In the genomic region with DNA sequence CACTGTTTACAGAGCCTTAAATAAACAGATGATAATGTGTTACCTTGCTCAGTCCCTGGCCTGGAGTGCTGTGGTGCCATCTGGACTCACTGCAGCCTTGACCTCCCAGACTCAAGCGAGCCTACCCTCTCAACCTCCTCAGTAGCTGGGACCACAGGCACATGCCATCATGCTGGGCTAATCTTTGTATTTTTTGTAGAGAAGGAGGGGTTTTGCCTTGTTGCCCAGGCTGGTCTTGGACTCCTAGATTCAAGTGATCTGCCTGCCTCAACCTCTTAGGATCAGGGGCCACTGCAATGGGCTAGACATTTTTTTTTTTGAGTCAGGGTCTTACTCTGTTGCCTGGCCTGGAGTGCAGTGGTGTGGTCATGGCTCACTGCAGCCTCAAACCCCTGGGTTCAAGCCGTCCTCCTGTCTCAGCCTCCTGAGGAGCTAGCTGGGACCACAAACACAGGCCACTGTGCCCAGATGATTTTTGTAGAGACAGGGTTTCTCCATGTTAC, we compare ENCODE assay signal across 1 cellular context.
TF ChIP-seq lines count a peak whose summit lies in the region.

No MANE protein-coding gene starts in this region.

TF ChIP-seq in HepG2, 621 proteins besides CTCF, POLR2A, EP300 and RAD21 (continued from another document and continues in another):
- TF ChIP-seq PRDM15 (CRISPR knock-in tag; IDR thresholded peaks at IDR 0.05) (no peak), HNRNPL (IDR thresholded peaks at IDR 0.05; ENCODE audit: low read depth, low read length) (no peak), ZBTB42 (CRISPR knock-in tag; IDR thresholded peaks at IDR 0.05) (peak; percentile 39; the same call in 1 of the 2 replicates), ZNF703 (CRISPR knock-in tag; IDR thresholded peaks at IDR 0.05; ENCODE audit: borderline replicate concordance) (no peak; the same call in 1 of the 2 replicates), PITX1 (CRISPR knock-in tag; IDR thresholded peaks at IDR 0.05) (peak; percentile 93), ZMYM2 (CRISPR knock-in tag; IDR thresholded peaks at IDR 0.05) (0 out of 2 replicates have a peak, but pooled peaks have one; percentile 19), JUND (CRISPR knock-in tag; IDR thresholded peaks at IDR 0.05) (peak; percentile 77; the same call in 1 of the 2 replicates), ZNF614 (CRISPR knock-in tag; IDR thresholded peaks at IDR 0.05; ENCODE audit: borderline replicate concordance) (peak; percentile 97), DMAP1 (CRISPR knock-in tag; IDR thresholded peaks at IDR 0.05) (peak; percentile 84), PHF8 (CRISPR knock-in tag; IDR thresholded peaks at IDR 0.05) (no peak; the same call in 1 of the 2 replicates), NFKBIZ (CRISPR knock-in tag; IDR thresholded peaks at IDR 0.05) (peak; percentile 79; the same call in 1 of the 2 replicates), ZMAT5 (CRISPR knock-in tag; IDR thresholded peaks at IDR 0.05; ENCODE audit: borderline replicate concordance, low read depth) (no peak), MIER2 (CRISPR knock-in tag; IDR thresholded peaks at IDR 0.05) (0 out of 2 replicates have a peak, but pooled peaks have one; percentile 37), ZIK1 (CRISPR knock-in tag; IDR thresholded peaks at IDR 0.05; ENCODE audit: borderline replicate concordance, low read depth) (no peak), RXRB (CRISPR knock-in tag; IDR thresholded peaks at IDR 0.05; ENCODE audit: borderline replicate concordance) (peak; percentile 97), MXD3 (CRISPR knock-in tag; IDR thresholded peaks at IDR 0.05) (no peak), ZFP36L1 (CRISPR knock-in tag; IDR thresholded peaks at IDR 0.05) (peak; percentile 96), KLF15 (CRISPR knock-in tag; IDR thresholded peaks at IDR 0.05; ENCODE audit: borderline replicate concordance) (no peak), BRCA1 (CRISPR knock-in tag; IDR thresholded peaks at IDR 0.05) (no peak), ZFX (CRISPR knock-in tag; IDR thresholded peaks at IDR 0.05; ENCODE audit: low read depth) (peak; percentile 81), ZKSCAN5 (CRISPR knock-in tag; IDR thresholded peaks at IDR 0.05) (no peak), ZFP90 (CRISPR knock-in tag; IDR thresholded peaks at IDR 0.05; ENCODE audit: borderline replicate concordance) (no peak), ZNF343 (CRISPR knock-in tag; IDR thresholded peaks at IDR 0.05) (peak; percentile 25; the same call in 1 of the 2 replicates), ELF1 (CRISPR knock-in tag; IDR thresholded peaks at IDR 0.05) (peak; percentile 17; the same call in 1 of the 2 replicates), ATF7-NPFF (CRISPR knock-in tag; IDR thresholded peaks at IDR 0.05; ENCODE audit: low read depth) (peak; percentile 67; the same call in 1 of the 2 replicates), ZMYM3 (CRISPR knock-in tag; IDR thresholded peaks at IDR 0.05) (peak; percentile 93), SRSF4 (IDR thresholded peaks at IDR 0.05; ENCODE audit: low read depth, low read length, poor library complexity, severe bottlenecking) (no peak), CHD2 (IDR thresholded peaks at IDR 0.05; ENCODE audit: low read depth, low read length) (no peak), NFE2 (CRISPR knock-in tag; IDR thresholded peaks at IDR 0.05) (no peak), ZNF335 (CRISPR knock-in tag; IDR thresholded peaks at IDR 0.05) (peak; percentile 47; the same call in 1 of the 2 replicates), ZNF775 (CRISPR knock-in tag; IDR thresholded peaks at IDR 0.05; ENCODE audit: borderline replicate concordance) (0 out of 2 replicates have a peak, but pooled peaks have one; percentile 21), HNF4A (CRISPR knock-in tag; IDR thresholded peaks at IDR 0.05) (peak; percentile 95), SOX6 (IDR thresholded peaks at IDR 0.05) (no peak), SOX6 (CRISPR knock-in tag; IDR thresholded peaks at IDR 0.05) (peak; percentile 92), MED13 (CRISPR knock-in tag; IDR thresholded peaks at IDR 0.05) (0 out of 2 replicates have a peak, but pooled peaks have one; percentile 55), ZNF776 (CRISPR knock-in tag; IDR thresholded peaks at IDR 0.05) (no peak), FOXA1 (IDR thresholded peaks at IDR 0.05) (peak; percentile 97), FOXA1 (CRISPR knock-in tag; IDR thresholded peaks at IDR 0.05) (peak; percentile 99), PHF20 (CRISPR knock-in tag; IDR thresholded peaks at IDR 0.05) (no peak), ZBTB44 (CRISPR knock-in tag; IDR thresholded peaks at IDR 0.05) (no peak), ZBTB7A (CRISPR knock-in tag; IDR thresholded peaks at IDR 0.05) (peak; percentile 97), ZNF670 (CRISPR knock-in tag; IDR thresholded peaks at IDR 0.05; ENCODE audit: borderline replicate concordance) (no peak), NCOR1 (IDR thresholded peaks at IDR 0.05; ENCODE audit: borderline replicate concordance, low read length) (peak; percentile 74; the same call in 1 of the 2 replicates), TCF12 (IDR thresholded peaks at IDR 0.05) (no peak), TCF12 (CRISPR knock-in tag; IDR thresholded peaks at IDR 0.05) (peak; percentile 87), TCF7L2 (IDR thresholded peaks at IDR 0.05; ENCODE audit: low read depth, low read length) (no peak)
- TF ChIP-seq, protein P1, sequence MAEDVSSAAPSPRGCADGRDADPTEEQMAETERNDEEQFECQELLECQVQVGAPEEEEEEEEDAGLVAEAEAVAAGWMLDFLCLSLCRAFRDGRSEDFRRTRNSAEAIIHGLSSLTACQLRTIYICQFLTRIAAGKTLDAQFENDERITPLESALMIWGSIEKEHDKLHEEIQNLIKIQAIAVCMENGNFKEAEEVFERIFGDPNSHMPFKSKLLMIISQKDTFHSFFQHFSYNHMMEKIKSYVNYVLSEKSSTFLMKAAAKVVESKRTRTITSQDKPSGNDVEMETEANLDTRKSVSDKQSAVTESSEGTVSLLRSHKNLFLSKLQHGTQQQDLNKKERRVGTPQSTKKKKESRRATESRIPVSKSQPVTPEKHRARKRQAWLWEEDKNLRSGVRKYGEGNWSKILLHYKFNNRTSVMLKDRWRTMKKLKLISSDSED (CRISPR knock-in tag; IDR thresholded peaks at IDR 0.05), result 0 out of 2 replicates have a peak, but pooled peaks have one; percentile 38
- TF ChIP-seq, protein P2, sequence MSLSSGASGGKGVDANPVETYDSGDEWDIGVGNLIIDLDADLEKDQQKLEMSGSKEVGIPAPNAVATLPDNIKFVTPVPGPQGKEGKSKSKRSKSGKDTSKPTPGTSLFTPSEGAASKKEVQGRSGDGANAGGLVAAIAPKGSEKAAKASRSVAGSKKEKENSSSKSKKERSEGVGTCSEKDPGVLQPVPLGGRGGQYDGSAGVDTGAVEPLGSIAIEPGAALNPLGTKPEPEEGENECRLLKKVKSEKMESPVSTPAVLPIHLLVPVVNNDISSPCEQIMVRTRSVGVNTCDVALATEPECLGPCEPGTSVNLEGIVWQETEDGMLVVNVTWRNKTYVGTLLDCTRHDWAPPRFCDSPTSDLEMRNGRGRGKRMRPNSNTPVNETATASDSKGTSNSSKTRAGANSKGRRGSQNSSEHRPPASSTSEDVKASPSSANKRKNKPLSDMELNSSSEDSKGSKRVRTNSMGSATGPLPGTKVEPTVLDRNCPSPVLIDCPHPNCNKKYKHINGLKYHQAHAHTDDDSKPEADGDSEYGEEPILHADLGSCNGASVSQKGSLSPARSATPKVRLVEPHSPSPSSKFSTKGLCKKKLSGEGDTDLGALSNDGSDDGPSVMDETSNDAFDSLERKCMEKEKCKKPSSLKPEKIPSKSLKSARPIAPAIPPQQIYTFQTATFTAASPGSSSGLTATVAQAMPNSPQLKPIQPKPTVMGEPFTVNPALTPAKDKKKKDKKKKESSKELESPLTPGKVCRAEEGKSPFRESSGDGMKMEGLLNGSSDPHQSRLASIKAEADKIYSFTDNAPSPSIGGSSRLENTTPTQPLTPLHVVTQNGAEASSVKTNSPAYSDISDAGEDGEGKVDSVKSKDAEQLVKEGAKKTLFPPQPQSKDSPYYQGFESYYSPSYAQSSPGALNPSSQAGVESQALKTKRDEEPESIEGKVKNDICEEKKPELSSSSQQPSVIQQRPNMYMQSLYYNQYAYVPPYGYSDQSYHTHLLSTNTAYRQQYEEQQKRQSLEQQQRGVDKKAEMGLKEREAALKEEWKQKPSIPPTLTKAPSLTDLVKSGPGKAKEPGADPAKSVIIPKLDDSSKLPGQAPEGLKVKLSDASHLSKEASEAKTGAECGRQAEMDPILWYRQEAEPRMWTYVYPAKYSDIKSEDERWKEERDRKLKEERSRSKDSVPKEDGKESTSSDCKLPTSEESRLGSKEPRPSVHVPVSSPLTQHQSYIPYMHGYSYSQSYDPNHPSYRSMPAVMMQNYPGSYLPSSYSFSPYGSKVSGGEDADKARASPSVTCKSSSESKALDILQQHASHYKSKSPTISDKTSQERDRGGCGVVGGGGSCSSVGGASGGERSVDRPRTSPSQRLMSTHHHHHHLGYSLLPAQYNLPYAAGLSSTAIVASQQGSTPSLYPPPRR (CRISPR knock-in tag; IDR thresholded peaks at IDR 0.05; ENCODE audit: borderline replicate concordance), result peak; percentile 93
- TF ChIP-seq, protein P3, sequence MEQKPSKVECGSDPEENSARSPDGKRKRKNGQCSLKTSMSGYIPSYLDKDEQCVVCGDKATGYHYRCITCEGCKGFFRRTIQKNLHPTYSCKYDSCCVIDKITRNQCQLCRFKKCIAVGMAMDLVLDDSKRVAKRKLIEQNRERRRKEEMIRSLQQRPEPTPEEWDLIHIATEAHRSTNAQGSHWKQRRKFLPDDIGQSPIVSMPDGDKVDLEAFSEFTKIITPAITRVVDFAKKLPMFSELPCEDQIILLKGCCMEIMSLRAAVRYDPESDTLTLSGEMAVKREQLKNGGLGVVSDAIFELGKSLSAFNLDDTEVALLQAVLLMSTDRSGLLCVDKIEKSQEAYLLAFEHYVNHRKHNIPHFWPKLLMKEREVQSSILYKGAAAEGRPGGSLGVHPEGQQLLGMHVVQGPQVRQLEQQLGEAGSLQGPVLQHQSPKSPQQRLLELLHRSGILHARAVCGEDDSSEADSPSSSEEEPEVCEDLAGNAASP (CRISPR knock-in tag; IDR thresholded peaks at IDR 0.05; ENCODE audit: borderline replicate concordance), result peak; percentile 97
- TF ChIP-seq, protein P4, sequence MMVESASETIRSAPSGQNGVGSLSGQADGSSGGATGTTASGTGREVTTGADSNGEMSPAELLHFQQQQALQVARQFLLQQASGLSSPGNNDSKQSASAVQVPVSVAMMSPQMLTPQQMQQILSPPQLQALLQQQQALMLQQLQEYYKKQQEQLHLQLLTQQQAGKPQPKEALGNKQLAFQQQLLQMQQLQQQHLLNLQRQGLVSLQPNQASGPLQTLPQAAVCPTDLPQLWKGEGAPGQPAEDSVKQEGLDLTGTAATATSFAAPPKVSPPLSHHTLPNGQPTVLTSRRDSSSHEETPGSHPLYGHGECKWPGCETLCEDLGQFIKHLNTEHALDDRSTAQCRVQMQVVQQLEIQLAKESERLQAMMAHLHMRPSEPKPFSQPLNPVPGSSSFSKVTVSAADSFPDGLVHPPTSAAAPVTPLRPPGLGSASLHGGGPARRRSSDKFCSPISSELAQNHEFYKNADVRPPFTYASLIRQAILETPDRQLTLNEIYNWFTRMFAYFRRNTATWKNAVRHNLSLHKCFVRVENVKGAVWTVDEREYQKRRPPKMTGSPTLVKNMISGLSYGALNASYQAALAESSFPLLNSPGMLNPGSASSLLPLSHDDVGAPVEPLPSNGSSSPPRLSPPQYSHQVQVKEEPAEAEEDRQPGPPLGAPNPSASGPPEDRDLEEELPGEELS (CRISPR knock-in tag; IDR thresholded peaks at IDR 0.05), result peak; percentile 97
